In the genomic region with DNA sequence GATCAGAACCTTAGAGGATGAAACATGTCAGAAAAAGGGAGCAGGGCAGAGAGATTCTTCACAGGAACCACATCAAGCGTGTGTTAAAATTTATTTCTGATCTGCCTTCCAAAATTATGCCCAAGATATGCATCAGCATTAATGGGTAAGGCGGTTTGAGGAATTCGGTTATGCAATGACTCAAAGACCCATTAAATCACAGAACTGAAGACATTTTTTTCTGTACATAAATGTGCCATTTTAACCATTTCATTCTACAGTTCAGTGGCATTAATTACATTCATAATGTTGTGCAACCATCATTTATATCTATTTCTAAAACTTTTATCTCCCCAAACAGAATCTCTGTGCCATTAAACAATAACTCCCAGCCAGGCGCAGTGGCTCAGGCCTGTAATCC, we compare ENCODE assay signal across 11 cellular contexts. TPM values are rescaled to one million over a fixed set of nuclear protein-coding genes. Genes with fewer than 3 reads are reported as not detected.
DNase-seq lines count a peak whose midpoint lies in the region; ATAC-seq and TF ChIP-seq lines count a peak whose summit lies in the region.
"Had no signal": no experiment of that assay in that cellular context is flagged by ENCODE, and none has a peak within 500 bp of the region (broad histone marks: within the 10 kb centered on the region; RNA-seq: fewer than 3 reads in every experiment).

No MANE protein-coding gene starts in this region.

- no peak for TF ChIP-seq POLR2A in erythroblast (IDR thresholded peaks at IDR 0.05; ENCODE audit: low read length)

- peak overlapping the region; percentile 65 to 78 for H3K27ac ChIP-seq in right atrium auricular region
- no peak overlapping the region for H3K27ac ChIP-seq in right cardiac atrium (ENCODE audit: low read length)
- H3K27ac ChIP-seq in VCaP, result peak overlapping the region; percentile 94
- H3K27ac ChIP-seq in lung (ENCODE audit: low read depth in 1 of 2, low read length in 1 of 2), result peak overlapping the region; percentile 61 to 82
- H3K27ac ChIP-seq: HL-60 had no signal

- H3K4me1 ChIP-seq in right atrium auricular region (peaks cover 0 to 46% of the 10 kb centered on the region in 2 donors), right cardiac atrium (ENCODE audit: control insufficient read depth, insufficient read depth, low read length) (no peaks in the 10 kb centered on the region), lung (ENCODE audit: control insufficient read depth in 2 of 2, insufficient read depth in 2 of 2, low read length in 2 of 2) (peaks cover 11 to 13% of the 10 kb centered on the region in 2 donors)

- H3K4me3 ChIP-seq in right atrium auricular region, result no peak overlapping the region
- H3K4me3 ChIP-seq in right cardiac atrium (ENCODE audit: low read length), result no peak overlapping the region
- no peak overlapping the region for H3K4me3 ChIP-seq in lung

- ATAC-seq in right cardiac atrium (no peak), lung (ENCODE audit: insufficient read depth, low FRiP score) (no peak), HG03354 (IDR thresholded peaks at IDR 0.05; ENCODE audit: poor library complexity, severe bottlenecking, unreplicated experiment) (no peak)

- DNase-seq in right atrium auricular region (ENCODE audit: low spot score), result no peak
- no peak for DNase-seq in right cardiac atrium
- DNase-seq in lung (ENCODE audit: low spot score), result no peak
- DNase-seq in NCI-H146 (lab: John Stamatoyannopoulos, UW), result no peak
- no peak for DNase-seq in activated gamma-delta T cell (lab: John Stamatoyannopoulos, UW)
- DNase-seq in erythroblast (lab: John Stamatoyannopoulos, UW), result no peak
- DNase-seq: naive B cell, NCI-H1105 treated with DMSO at 0.1 percent for 48 hours had no signal

- H3K36me3 ChIP-seq in right atrium auricular region, result no peaks in the 10 kb centered on the region
- no peaks in the 10 kb centered on the region for H3K36me3 ChIP-seq in lung (ENCODE audit: control insufficient read depth in 2 of 2, insufficient read depth in 2 of 2, low read length in 2 of 2)

- 78% methylated on average over 4 of the region's 4 CpGs for WGBS in right cardiac atrium
- 48 to 69% methylated on average over 4 of the region's 4 CpGs for WGBS in lung, 2 donors

- no peak for TF ChIP-seq CTCF in right atrium auricular region (IDR thresholded peaks at IDR 0.05)
- TF ChIP-seq CTCF in VCaP (conservative IDR thresholded peaks at IDR 0.05), result no peak
- no peak for TF ChIP-seq CTCF in lung (IDR thresholded peaks at IDR 0.05; ENCODE audit: control extremely low read depth, extremely low read depth)

- H3K27me3 ChIP-seq in right atrium auricular region (no peaks in the 10 kb centered on the region), right cardiac atrium (ENCODE audit: control insufficient read depth, insufficient read depth) (no peaks in the 10 kb centered on the region), lung (ENCODE audit: control insufficient read depth, insufficient read depth) (no peaks in the 10 kb centered on the region)

- intact Hi-C loops in right cardiac atrium (cut with DNase I), result no loop called here

- no peaks in the 10 kb centered on the region for H3K9me3 ChIP-seq in right atrium auricular region
- no peaks in the 10 kb centered on the region for H3K9me3 ChIP-seq in right cardiac atrium (ENCODE audit: control insufficient read depth, low read length)
- peaks cover 0 to 2% of the 10 kb centered on the region in 2 donors for H3K9me3 ChIP-seq in lung (ENCODE audit: control insufficient read depth in 2 of 2, insufficient read depth in 1 of 2, low read length in 1 of 2)

RNA-seq across cellular contexts. Expression of a gene that starts 43.4 kb away (rescaled TPM):
- total RNA-seq in right atrium auricular region (10 to 100 TPM; 15.6 to 19.0 TPM), right cardiac atrium (10 to 100 TPM; 18.6 to 32.6 (median 21.4) TPM), lung (10 to 100 TPM; 24.0 to 37.3 TPM)
- polyA plus RNA-seq in right cardiac atrium (7.3 TPM), lung (10 to 100 TPM in 1 of 2 donors, 1 to 10 TPM in 1; 6.1 to 10.5 TPM)

RNA-seq across cellular contexts. Expression of a gene that starts 43.6 kb away (rescaled TPM):
- total RNA-seq in right atrium auricular region (10 to 100 TPM in 1 of 2 donors, 1 to 10 TPM in 1; 5.5 to 12.0 TPM), right cardiac atrium (10 to 100 TPM in 3 of 4 donors, 1 to 10 TPM in 1; 9.9 to 13.6 (median 10.5) TPM), lung (10 to 100 TPM; 10.4 to 13.3 TPM)
- polyA plus RNA-seq in right cardiac atrium (11.5 TPM), lung (10 to 100 TPM in 1 of 2 donors, 1 to 10 TPM in 1; 5.5 to 11.2 TPM)
